In genomic region chr9:86634501-86634900, GRCh38 we compare ENCODE assay signal across 9 cellular contexts.
"Had no signal": no experiment of that assay in that cellular context is flagged by ENCODE, and none has a peak within 500 bp of the region (broad histone marks: within the 10 kb centered on the region; RNA-seq: fewer than 3 reads in every experiment).

No MANE protein-coding gene starts in this region.

- H3K4me1 ChIP-seq: HAP-1 had no signal

- ATAC-seq: GM23338, HCT116 had no signal

- H3K36me3 ChIP-seq: HAP-1 had no signal

- H3K4me2 ChIP-seq: GM23338 had no signal

- H3K4me3 Mint-ChIP-seq: GM23338, H9, HFFc6 had no signal

- H3K27ac Mint-ChIP-seq: GM23338, H9, HFFc6 had no signal

- H3K4me3 ChIP-seq: GM23248, GM23338, HAP-1 had no signal

- H2AFZ ChIP-seq: GM23248, GM23338 had no signal

- H3K9ac ChIP-seq: GM23248 had no signal

- DNase-seq: GM23248, GOT3, H7, H9, HCEC 1CT, HFFc6 had no signal

- H3K27ac ChIP-seq: GM23248 had no signal

- H3K9me3 Mint-ChIP-seq: GM23338, HFFc6 had no signal

- H3K9me3 ChIP-seq: HAP-1 had no signal
